ENCODE assay signal across 21 cellular contexts in genomic region chr10:9016930-9017329, GRCh38.
"Had no signal": no experiment of that assay in that cellular context is flagged by ENCODE, and none has a peak within 500 bp of the region (broad histone marks: within the 10 kb centered on the region; RNA-seq: fewer than 3 reads in every experiment).

No MANE protein-coding gene starts in this region.

- DNase-seq: activated B cell treated with CpG ODN at 0.5 μM for 24 hours; activated CD4-positive, alpha-beta T cell treated with anti-CD3 and anti-CD28 coated beads, Interleukin-2, amount 10 ng/mL, durations not matched to agents 24 days and 14 days; activated gamma-delta T cell treated with Interleukin-2 at 50 U/mL for 16 hours; activated naive CD8-positive, alpha-beta T cell treated with anti-CD3 and anti-CD28 coated beads, Interleukin-2, amount 10 ng/mL, durations not matched to agents 7 days and 5 days; body of pancreas; caudate nucleus; dorsolateral prefrontal cortex; foreskin melanocyte; glutamatergic neuron; hippocampal formation; left colon; midbrain; nephron progenitor cell; retina; spleen; stimulated activated CD8-positive, alpha-beta memory T cell treated with anti-CD3 and anti-CD28 coated beads, Interleukin-4, amount 100 ng/mL, for 48 hours; stimulated activated naive CD4-positive, alpha-beta T cell; substantia nigra; SW 1271; tibial artery had no signal

- H3K4me1 Mint-ChIP-seq: activated B cell treated with CpG ODN at 0.5 μM for 24 hours, nephron progenitor cell had no signal

- H3K4me3 Mint-ChIP-seq: activated B cell treated with CpG ODN at 0.5 μM for 24 hours; activated CD4-positive, alpha-beta T cell treated with anti-CD3 and anti-CD28 coated beads, Interleukin-2, amount 10 ng/mL, durations not matched to agents 24 days and 14 days; activated naive CD8-positive, alpha-beta T cell treated with anti-CD3 and anti-CD28 coated beads, Interleukin-2, amount 10 ng/mL, durations not matched to agents 7 days and 5 days; nephron progenitor cell had no signal

- ATAC-seq: body of pancreas, left colon had no signal

- H3K27ac Mint-ChIP-seq: activated B cell treated with CpG ODN at 0.5 μM for 24 hours; activated CD4-positive, alpha-beta T cell treated with anti-CD3 and anti-CD28 coated beads, Interleukin-2, amount 10 ng/mL, durations not matched to agents 24 days and 14 days; activated naive CD8-positive, alpha-beta T cell treated with anti-CD3 and anti-CD28 coated beads, Interleukin-2, amount 10 ng/mL, durations not matched to agents 7 days and 5 days; nephron progenitor cell had no signal

- H3K4me1 ChIP-seq: body of pancreas, spleen had no signal

- H3K4me3 ChIP-seq: body of pancreas, dorsolateral prefrontal cortex, lung, spleen, tibial artery had no signal

- H3K27me3 Mint-ChIP-seq: activated B cell treated with CpG ODN at 0.5 μM for 24 hours; activated naive CD8-positive, alpha-beta T cell treated with anti-CD3 and anti-CD28 coated beads, Interleukin-2, amount 10 ng/mL, durations not matched to agents 7 days and 5 days had no signal

- H3K9me3 Mint-ChIP-seq: activated B cell treated with CpG ODN at 0.5 μM for 24 hours; activated CD4-positive, alpha-beta T cell treated with anti-CD3 and anti-CD28 coated beads, Interleukin-2, amount 10 ng/mL, durations not matched to agents 24 days and 14 days; activated naive CD8-positive, alpha-beta T cell treated with anti-CD3 and anti-CD28 coated beads, Interleukin-2, amount 10 ng/mL, durations not matched to agents 7 days and 5 days; nephron progenitor cell had no signal

- H3K27me3 ChIP-seq: body of pancreas, spleen, tibial artery had no signal

- H3K27ac ChIP-seq: body of pancreas, dorsolateral prefrontal cortex, spleen, tibial artery had no signal

- H3K36me3 ChIP-seq: spleen, tibial artery had no signal

- H3K9me3 ChIP-seq: body of pancreas, spleen, tibial artery had no signal
